ENCODE assay signal across 19 cellular contexts in the genomic region with DNA sequence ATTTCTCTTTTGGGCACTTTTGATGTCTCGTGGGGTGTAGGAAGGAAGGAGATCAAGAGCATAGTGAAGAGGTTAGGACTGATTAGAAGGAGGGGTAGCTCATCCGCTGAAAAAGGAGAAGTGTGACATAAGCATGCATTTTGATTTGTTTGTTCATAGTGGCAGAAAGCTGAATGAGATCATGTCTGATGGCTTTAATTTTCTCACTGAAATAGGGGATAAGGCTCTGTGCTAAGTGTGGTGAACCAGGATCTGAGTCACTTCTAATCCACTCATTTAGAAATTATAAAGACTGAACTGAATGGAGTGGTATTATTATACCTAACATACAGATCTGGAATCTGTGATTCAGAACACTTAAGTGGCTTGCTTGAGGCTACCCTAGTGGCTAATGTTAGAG.
DNase-seq lines count a peak whose midpoint lies in the region; ATAC-seq, FAIRE-seq and TF ChIP-seq lines count a peak whose summit lies in the region.
"Had no signal": no experiment of that assay in that cellular context is flagged by ENCODE, and none has a peak within 500 bp of the region (broad histone marks: within the 10 kb centered on the region; RNA-seq: fewer than 3 reads in every experiment).

No MANE protein-coding gene starts in this region.

- H2BK5ac ChIP-seq in IMR-90 (ENCODE audit: low read depth, low read length, poor library complexity, severe bottlenecking), result no peak overlapping the region

- H3K79me1 ChIP-seq in IMR-90 (ENCODE audit: low read depth in 1 of 2, low read length in 2 of 2), result no peaks in the 10 kb centered on the region

- peaks cover 0 to 1% of the 10 kb centered on the region in 2 donors for H3K9me3 Mint-ChIP-seq in activated T-cell treated with anti-CD3 and anti-CD28 coated beads, Interleukin-2, amount 50 U/mL, for 72 hours
- H3K9me3 Mint-ChIP-seq in astrocyte (ENCODE audit: unreplicated experiment), result no peaks in the 10 kb centered on the region
- H3K9me3 Mint-ChIP-seq: activated B cell treated with CpG ODN at 0.5 μM for 24 hours had no signal

- no peak overlapping the region for H2BK120ac ChIP-seq in IMR-90 (ENCODE audit: low read depth, low read length)

- H3K27me3 ChIP-seq in IMR-90 (ENCODE audit: control insufficient read depth, insufficient read depth, low read length) (no peaks in the 10 kb centered on the region; the same call in 1 of the 2 replicates), astrocyte (ENCODE audit: insufficient read depth, low read length) (no peaks in the 10 kb centered on the region)
- H3K27me3 ChIP-seq: esophagus muscularis mucosa, ovary had no signal

- no peak for TF ChIP-seq RAD21 in IMR-90 (IDR thresholded peaks at IDR 0.05; ENCODE audit: low read length)

- H3K23ac ChIP-seq in IMR-90 (ENCODE audit: low read depth, low read length), result no peak overlapping the region

- no peak overlapping the region for H3K56ac ChIP-seq in IMR-90 (ENCODE audit: extremely low read depth, insufficient read depth, low read length)

- no peak for TF ChIP-seq CTCF in IMR-90 (conservative IDR thresholded peaks at IDR 0.05; ENCODE audit: low read depth, low read length)
- TF ChIP-seq CTCF in astrocyte (IDR thresholded peaks at IDR 0.05; ENCODE audit: insufficient read depth, low read depth, low read length), result no peak

- no peak overlapping the region for H3K18ac ChIP-seq in IMR-90 (ENCODE audit: low read depth, low read length)

- dilution Hi-C loops in IMR-90 (cut with HindIII; ENCODE audit: low sequenced_read_pairs, unreplicated experiment), result no loop called here

- intact Hi-C loops in IMR-90 (cut with micrococcal nuclease), result no loop called here

- no peak for TF ChIP-seq POLR2A in IMR-90 (IDR thresholded peaks at IDR 0.05; ENCODE audit: low read depth, low read length)

- H3K27me3 Mint-ChIP-seq in activated T-cell treated with anti-CD3 and anti-CD28 coated beads, Interleukin-2, amount 50 U/mL, for 72 hours (ENCODE audit: low read depth), result peaks cover 21% of the 10 kb centered on the region
- no peaks in the 10 kb centered on the region for H3K27me3 Mint-ChIP-seq in astrocyte (ENCODE audit: low read depth, unreplicated experiment)

- POLR2A ChIA-PET in IMR-90 (lab: Charles Lee; ENCODE audit: unreplicated experiment), result no interaction called here

- H3K4me3 Mint-ChIP-seq in activated T-cell treated with anti-CD3 and anti-CD28 coated beads, Interleukin-2, amount 50 U/mL, for 72 hours, result no peak overlapping the region
- no peak overlapping the region for H3K4me3 Mint-ChIP-seq in astrocyte (ENCODE audit: unreplicated experiment)
- H3K4me3 Mint-ChIP-seq: activated B cell treated with CpG ODN at 0.5 μM for 24 hours had no signal

- H3K4me2 ChIP-seq in IMR-90 (ENCODE audit: low read depth, low read length) (no peak overlapping the region), astrocyte (ENCODE audit: low read length) (no peak overlapping the region)

- FAIRE-seq in astrocyte (lab: Jason Lieb, UNC), result peak; percentile 17
- FAIRE-seq: GM12892 had no signal

- H4K20me1 ChIP-seq in IMR-90 (ENCODE audit: insufficient read depth, low read length) (no peaks in the 10 kb centered on the region), astrocyte (ENCODE audit: insufficient read depth, low read length) (no peaks in the 10 kb centered on the region)

- H4K5ac ChIP-seq in IMR-90 (ENCODE audit: low read depth, low read length), result no peak overlapping the region

- H3K14ac ChIP-seq in IMR-90 (replicated peaks; ENCODE audit: low read depth, low read length), result no peak overlapping the region

- no peak overlapping the region for H3K27ac Mint-ChIP-seq in activated T-cell treated with anti-CD3 and anti-CD28 coated beads, Interleukin-2, amount 50 U/mL, for 72 hours
- no peak overlapping the region for H3K27ac Mint-ChIP-seq in astrocyte (ENCODE audit: unreplicated experiment)
- H3K27ac Mint-ChIP-seq: activated B cell treated with CpG ODN at 0.5 μM for 24 hours had no signal

- H3K9ac ChIP-seq in IMR-90 (ENCODE audit: low read depth, low read length) (no peak overlapping the region), astrocyte (ENCODE audit: low read length) (no peak overlapping the region)

- ATAC-seq in activated T-cell treated with anti-CD3 and anti-CD28 coated beads, Interleukin-2, amount 50 U/mL, for 72 hours (replicated peaks in 1 of 2), result peak; percentile 98
- ATAC-seq in IMR-90 (ENCODE audit: low read depth), result no peak
- ATAC-seq in stimulated activated naive CD8-positive, alpha-beta T cell treated with anti-CD3 and anti-CD28 coated beads, Interleukin-15, Interleukin-2, amounts not matched to agents 100 U/mL and 50 U/mL, for 24 hours, result peak; percentile 92
- ATAC-seq in HG02852 (IDR thresholded peaks at IDR 0.05; ENCODE audit: unreplicated experiment), result no peak
- no peak for ATAC-seq in HG03565 (IDR thresholded peaks at IDR 0.05; ENCODE audit: unreplicated experiment)
- ATAC-seq: mucosa of descending colon had no signal

- peaks cover 15% of the 10 kb centered on the region for H3K4me1 Mint-ChIP-seq in activated T-cell treated with anti-CD3 and anti-CD28 coated beads, Interleukin-2, amount 50 U/mL, for 72 hours (ENCODE audit: low read depth)
- peaks cover 6% of the 10 kb centered on the region for H3K4me1 Mint-ChIP-seq in astrocyte (ENCODE audit: low read depth, unreplicated experiment)

- H4K91ac ChIP-seq in IMR-90 (ENCODE audit: insufficient read depth, low read depth, low read length), result no peak overlapping the region

- in situ Hi-C loops in IMR-90 (cut with MboI; ENCODE audit: low sequenced_read_pairs), result no loop called here

- H4K8ac ChIP-seq in IMR-90 (ENCODE audit: low read depth in 2 of 2, low read length in 2 of 2), result no peak overlapping the region

- H3K36me3 Mint-ChIP-seq in activated T-cell treated with anti-CD3 and anti-CD28 coated beads, Interleukin-2, amount 50 U/mL, for 72 hours (ENCODE audit: insufficient read depth in 2 of 2), result peaks cover 0 to 2% of the 10 kb centered on the region in 2 donors
- no peaks in the 10 kb centered on the region for H3K36me3 Mint-ChIP-seq in astrocyte (ENCODE audit: low read depth, unreplicated experiment)

- no peak overlapping the region for H3K4ac ChIP-seq in IMR-90 (ENCODE audit: low read depth, low read length)

- no peak overlapping the region for H2BK15ac ChIP-seq in IMR-90 (ENCODE audit: low read depth, low read length)

- H2AK5ac ChIP-seq in IMR-90 (ENCODE audit: low read depth, low read length), result no peak overlapping the region

- no peaks in the 10 kb centered on the region for H3K79me2 ChIP-seq in astrocyte (ENCODE audit: insufficient read depth, low read length)

- DNase-seq in activated T-cell treated with anti-CD3 and anti-CD28 coated beads, Interleukin-2, amount 50 U/mL, for 72 hours, result peak; percentile 4 to 11
- DNase-seq in activated T-cell treated with anti-CD3 and anti-CD28 coated beads for 4 hours (no peak), IMR-90 (peak; percentile 6), astrocyte (ENCODE audit: low read depth) (peak; percentile 26), NCI-H1694 treated with DMSO at 0.1 percent for 48 hours (lab: John Stamatoyannopoulos, UW) (no peak)
- DNase-seq in stimulated activated naive CD8-positive, alpha-beta T cell treated with anti-CD3 and anti-CD28 coated beads, Interleukin-15, Interleukin-2, amounts not matched to agents 100 U/mL and 50 U/mL, for 24 hours, result no peak
- DNase-seq: activated B cell treated with CpG ODN at 0.5 μM for 24 hours; activated CD8-positive, alpha-beta memory T cell treated with anti-CD3 and anti-CD28 coated beads, Interleukin-2, amount 50 U/mL, for 48 hours; amygdala; DMS79; mucosa of descending colon; NCI-H2081 treated with DMSO at 0.1 percent for 48 hours; ovary had no signal

- BruUV-seq in IMR-90 (replicated peaks; lab: Mats Ljungman, UMichigan), result no TSS peak

- H2AK9ac ChIP-seq in IMR-90 (replicated peaks; ENCODE audit: low read depth, low read length, poor library complexity), result no peak overlapping the region

- no peaks in the 10 kb centered on the region for H3K9me3 ChIP-seq in IMR-90 (ENCODE audit: control insufficient read depth, insufficient read depth, low read length)
- H3K9me3 ChIP-seq in astrocyte (ENCODE audit: insufficient read depth, low read depth, low read length), result no peaks in the 10 kb centered on the region
- H3K9me3 ChIP-seq: esophagus muscularis mucosa, mucosa of descending colon, ovary had no signal

- no peak overlapping the region for H2BK20ac ChIP-seq in IMR-90 (ENCODE audit: low read depth, low read length)

- H3K4me1 ChIP-seq in IMR-90 (ENCODE audit: control insufficient read depth, insufficient read depth, low read length) (no peaks in the 10 kb centered on the region), astrocyte (ENCODE audit: insufficient read depth, low read length) (no peaks in the 10 kb centered on the region)
- H3K4me1 ChIP-seq: esophagus muscularis mucosa had no signal

- 60% methylated on average over 1 of the region's 2 CpGs; no CpG with 5 or more reads in 1 of the 2 experiments for WGBS in IMR-90 (ENCODE audit: extremely low coverage in 2 of 2, insufficient read length in 1 of 2), 2 experiments

- H3K36me3 ChIP-seq in IMR-90 (ENCODE audit: control insufficient read depth, insufficient read depth, low read length) (no peaks in the 10 kb centered on the region), astrocyte (ENCODE audit: insufficient read depth, low read length) (no peaks in the 10 kb centered on the region)
- H3K36me3 ChIP-seq: esophagus muscularis mucosa, ovary had no signal

- CTCF ChIA-PET in IMR-90 (lab: Yijun Ruan, JAX), result no interaction called here

- H3K9me1 ChIP-seq in IMR-90 (ENCODE audit: insufficient read depth, low read length), result no peaks in the 10 kb centered on the region

- no peak overlapping the region for H3K27ac ChIP-seq in IMR-90 (ENCODE audit: insufficient read depth, low read length)
- no peak overlapping the region for H3K27ac ChIP-seq in astrocyte (ENCODE audit: low read depth, low read length)
- H3K27ac ChIP-seq: coronary artery, esophagus muscularis mucosa, ovary, SK-N-MC had no signal

- H2AFZ ChIP-seq in IMR-90 (replicated peaks; ENCODE audit: low read length, poor library complexity) (no peak overlapping the region), astrocyte (ENCODE audit: low read depth, low read length) (no peak overlapping the region)

- H3K4me3 ChIP-seq in IMR-90 (ENCODE audit: insufficient read depth, low read depth, low read length), result no peak overlapping the region
- H3K4me3 ChIP-seq in astrocyte (ENCODE audit: insufficient read depth, low read depth, low read length), result no peak overlapping the region
- H3K4me3 ChIP-seq: coronary artery, esophagus muscularis mucosa, mucosa of descending colon, ovary, SK-N-MC had no signal

TF ChIP-seq in IMR-90, 13 proteins besides CTCF, POLR2A, EP300 and RAD21 (continues in another document):
- TF ChIP-seq MAZ (IDR thresholded peaks at IDR 0.05; ENCODE audit: borderline replicate concordance, low read depth, low read length) (no peak), RCOR1 (IDR thresholded peaks at IDR 0.05; ENCODE audit: insufficient replicate concordance, low read length) (no peak)
- TF ChIP-seq, protein P1, sequence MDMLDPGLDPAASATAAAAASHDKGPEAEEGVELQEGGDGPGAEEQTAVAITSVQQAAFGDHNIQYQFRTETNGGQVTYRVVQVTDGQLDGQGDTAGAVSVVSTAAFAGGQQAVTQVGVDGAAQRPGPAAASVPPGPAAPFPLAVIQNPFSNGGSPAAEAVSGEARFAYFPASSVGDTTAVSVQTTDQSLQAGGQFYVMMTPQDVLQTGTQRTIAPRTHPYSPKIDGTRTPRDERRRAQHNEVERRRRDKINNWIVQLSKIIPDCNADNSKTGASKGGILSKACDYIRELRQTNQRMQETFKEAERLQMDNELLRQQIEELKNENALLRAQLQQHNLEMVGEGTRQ (IDR thresholded peaks at IDR 0.05; ENCODE audit: low read depth, low read length), result no peak

Comparison
In these comparisons a context has a peak if more than half of its experiments do, and no peak if none do; other contexts are left out.
1. DNase-seq: peak in activated T-cell treated with anti-CD3 and anti-CD28 coated beads, Interleukin-2, amount 50 U/mL, for 72 hours (2 of 2), IMR-90 (single experiment) and astrocyte (single experiment); none in activated T-cell treated with anti-CD3 and anti-CD28 coated beads for 4 hours (single experiment), stimulated activated naive CD8-positive, alpha-beta T cell treated with anti-CD3 and anti-CD28 coated beads, Interleukin-15, Interleukin-2, amounts not matched to agents 100 U/mL and 50 U/mL, for 24 hours (single experiment) and NCI-H1694 treated with DMSO at 0.1 percent for 48 hours (single experiment).
2. ATAC-seq: peak in activated T-cell treated with anti-CD3 and anti-CD28 coated beads, Interleukin-2, amount 50 U/mL, for 72 hours (2 of 2) and stimulated activated naive CD8-positive, alpha-beta T cell treated with anti-CD3 and anti-CD28 coated beads, Interleukin-15, Interleukin-2, amounts not matched to agents 100 U/mL and 50 U/mL, for 24 hours (single experiment); none in IMR-90 (single experiment), HG02852 (single experiment) and HG03565 (single experiment).